Comparison of ENCODE assay signal across 8 cellular contexts in genomic region chr15:75723847-75724660, GRCh38. TPM values are rescaled to one million over a fixed set of nuclear protein-coding genes. Genes with fewer than 3 reads are reported as not detected.
DNase-seq lines count a peak whose midpoint lies in the region; ATAC-seq, FAIRE-seq and TF ChIP-seq lines count a peak whose summit lies in the region.

No MANE protein-coding gene starts in this region.

- H3K4me1 Mint-ChIP-seq in astrocyte (ENCODE audit: low read depth, unreplicated experiment) (peaks cover 7% of the 10 kb centered on the region), progenitor cell of endocrine pancreas (ENCODE audit: low read depth) (peaks cover 3% of the 10 kb centered on the region)

- H3K79me2 ChIP-seq in astrocyte (ENCODE audit: insufficient read depth, low read length) = no peaks in the 10 kb centered on the region

- no peaks in the 10 kb centered on the region for H3K9me3 ChIP-seq in astrocyte (ENCODE audit: insufficient read depth, low read depth, low read length)

- H3K4me2 ChIP-seq in astrocyte (ENCODE audit: low read length) = peak overlapping the region; percentile 66

- H3K36me3 Mint-ChIP-seq in astrocyte (ENCODE audit: low read depth, unreplicated experiment) (no peaks in the 10 kb centered on the region), progenitor cell of endocrine pancreas (ENCODE audit: insufficient read depth) (no peaks in the 10 kb centered on the region)

- peak; percentile 34 for FAIRE-seq in astrocyte (lab: Jason Lieb, UNC)

- no peak overlapping the region for H3K4me3 ChIP-seq in astrocyte (ENCODE audit: insufficient read depth, low read depth, low read length)

- H2AFZ ChIP-seq in astrocyte (ENCODE audit: low read depth, low read length) = peak overlapping the region; percentile 53

- H3K9me3 Mint-ChIP-seq in astrocyte (ENCODE audit: unreplicated experiment) = no peaks in the 10 kb centered on the region
- no peaks in the 10 kb centered on the region for H3K9me3 Mint-ChIP-seq in progenitor cell of endocrine pancreas (ENCODE audit: low read depth)

- H3K4me3 Mint-ChIP-seq in astrocyte (ENCODE audit: unreplicated experiment) (no peak overlapping the region), progenitor cell of endocrine pancreas (ENCODE audit: low read depth) (no peak overlapping the region)

- TF ChIP-seq CTCF in astrocyte (IDR thresholded peaks at IDR 0.05; ENCODE audit: insufficient read depth, low read depth, low read length) = no peak
- no peak for TF ChIP-seq CTCF in progenitor cell of endocrine pancreas (IDR thresholded peaks at IDR 0.05; ENCODE audit: unreplicated experiment)

- ATAC-seq in HG02610 (IDR thresholded peaks at IDR 0.05; ENCODE audit: unreplicated experiment) = peak; percentile 55
- ATAC-seq in left cardiac atrium = peak; percentile 90 to 93
- no peak for ATAC-seq in HG03175 (IDR thresholded peaks at IDR 0.05; ENCODE audit: unreplicated experiment)

- DNase-seq in COLO829 (ENCODE audit: low spot score) (peak; percentile 74), NOMO-1 treated with DMSO at 0.1 percent for 48 hours (lab: John Stamatoyannopoulos, UW; ENCODE audit: unreplicated experiment) (peak; percentile 64), astrocyte (ENCODE audit: low read depth) (peak; percentile 87), left cardiac atrium (peak; percentile 96), progenitor cell of endocrine pancreas (ENCODE audit: low spot score, unreplicated experiment) (no peak), LoVo (ENCODE audit: low spot score) (no peak)

- H4K20me1 ChIP-seq in astrocyte (ENCODE audit: insufficient read depth, low read length) = no peaks in the 10 kb centered on the region

- peaks cover 18% of the 10 kb centered on the region for H3K27me3 Mint-ChIP-seq in astrocyte (ENCODE audit: low read depth, unreplicated experiment)
- H3K27me3 Mint-ChIP-seq in progenitor cell of endocrine pancreas = peaks cover 34% of the 10 kb centered on the region

- no peaks in the 10 kb centered on the region for H3K27me3 ChIP-seq in astrocyte (ENCODE audit: insufficient read depth, low read length)

- H3K9ac ChIP-seq in astrocyte (ENCODE audit: low read length) = peak overlapping the region; percentile 73

- intact Hi-C loops in left cardiac atrium (cut with DNase I) = loop anchor here in 1 of 2 donors (5.0 kb wide), 1 partner anchor 42 kb away; no protein-coding TSS in a partner anchor

- peak overlapping the region; percentile 88 for H3K27ac Mint-ChIP-seq in astrocyte (ENCODE audit: unreplicated experiment)
- peak overlapping the region; percentile 84 for H3K27ac Mint-ChIP-seq in progenitor cell of endocrine pancreas

- H3K27ac ChIP-seq in astrocyte (ENCODE audit: low read depth, low read length) = peak overlapping the region; percentile 79

- H3K36me3 ChIP-seq in astrocyte (ENCODE audit: insufficient read depth, low read length) = no peaks in the 10 kb centered on the region

- peaks cover 16% of the 10 kb centered on the region for H3K4me1 ChIP-seq in astrocyte (ENCODE audit: insufficient read depth, low read length)

RNA-seq across cellular contexts. Expression of gene CSPG4, which starts 11.4 kb away (rescaled TPM):
- total RNA-seq in astrocyte (26.9 and 47.8 TPM in 2 replicates), left cardiac atrium (10 to 100 TPM; 16.8 to 27.6 TPM), progenitor cell of endocrine pancreas (0.41 and 0.51 TPM in 2 replicates)

Comparison
In these comparisons a context has a peak if more than half of its experiments do, and no peak if none do; other contexts are left out.
1. DNase-seq: peak in COLO829 (single experiment), NOMO-1 treated with DMSO at 0.1 percent for 48 hours (single experiment), astrocyte (single experiment) and left cardiac atrium (single experiment); none in progenitor cell of endocrine pancreas (single experiment) and LoVo (single experiment).
2. RNA of gene CSPG4, which starts 11.4 kb away (total RNA-seq): 16.8 to 27.6 TPM in left cardiac atrium and 26.9 to 47.8 TPM in astrocyte; 0.41 to 0.51 TPM in progenitor cell of endocrine pancreas; every median in the first group is over 10 times any median in the second.